8 cellular contexts compared by ENCODE assay signal in the genomic region with DNA sequence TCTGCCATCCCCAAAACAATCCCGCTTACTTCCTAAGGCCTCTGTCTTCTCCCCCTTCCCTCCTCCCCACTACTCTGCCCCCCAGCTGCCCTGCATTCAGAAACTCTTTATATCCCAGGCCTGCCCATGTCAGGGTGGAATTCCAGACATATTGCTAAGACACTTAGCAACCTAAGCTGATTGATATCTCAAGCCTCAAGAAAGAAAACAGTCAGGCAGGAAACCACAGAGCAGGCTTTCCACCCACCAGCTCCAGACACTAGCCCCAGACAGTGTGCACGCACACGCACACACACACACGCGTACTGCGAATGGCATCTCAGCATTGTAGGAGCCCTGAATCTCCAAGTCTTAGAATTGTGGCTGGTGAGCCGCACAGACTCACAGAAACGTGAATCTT. TPM values are rescaled to one million over a fixed set of nuclear protein-coding genes. Genes with fewer than 3 reads are reported as not detected.
DNase-seq lines count a peak whose midpoint lies in the region; ATAC-seq, FAIRE-seq and TF ChIP-seq lines count a peak whose summit lies in the region.

No MANE protein-coding gene starts in this region.

- POLR2A ChIA-PET in K562 (lab: Yijun Ruan, JAX): no interaction called here
- POLR2A ChIA-PET in naive thymus-derived CD4-positive, alpha-beta T cell (lab: Charles Lee): no interaction called here

- H3K79me2 ChIP-seq in K562 (ENCODE audit: control insufficient read depth, insufficient read depth, low read length): no peaks in the 10 kb centered on the region

- no TSS peak for BruUV-seq in K562 (replicated peaks; lab: Mats Ljungman, UMichigan)

- H4K20me1 ChIP-seq in BLaER1 (no peaks in the 10 kb centered on the region), K562 (replicated peaks; ENCODE audit: control insufficient read depth, insufficient read depth, low read length) (no peaks in the 10 kb centered on the region)

- peaks cover 0 to 19% (median 4%) of the 10 kb centered on the region in 5 donors for H3K27me3 Mint-ChIP-seq in naive thymus-derived CD4-positive, alpha-beta T cell
- peaks cover 0 to 5% (median 4%) of the 10 kb centered on the region in 3 donors for H3K27me3 Mint-ChIP-seq in CD14-positive monocyte (ENCODE audit: low read depth in 3 of 3)

- H3K36me3 Mint-ChIP-seq in naive thymus-derived CD4-positive, alpha-beta T cell: no peaks in the 10 kb centered on the region
- no peaks in the 10 kb centered on the region for H3K36me3 Mint-ChIP-seq in CD14-positive monocyte

- no peaks in the 10 kb centered on the region for H3K9me3 ChIP-seq in BLaER1
- H3K9me3 ChIP-seq in K562 (replicated peaks; ENCODE audit: control insufficient read depth, insufficient read depth, low read depth, low read length): no peaks in the 10 kb centered on the region
- H3K9me3 ChIP-seq in naive thymus-derived CD4-positive, alpha-beta T cell (ENCODE audit: control insufficient read depth in 2 of 3, low read length in 3 of 3): no peaks in the 10 kb centered on the region

- in situ Hi-C loops in K562 (cut with MboI): loop anchor here (10.0 kb wide), 1 partner anchor 345 kb away; no protein-coding TSS in a partner anchor

- DNase-seq in Kasumi-1 (lab: John Stamatoyannopoulos, UW) (peak; percentile 54 to 59), K562 (ENCODE audit: extremely low read depth in 1 of 4, low spot score in 3 of 4) (peak in 2 of 4 experiments; percentile 1 to 19), NCI-H748 treated with DMSO at 0.1 percent for 48 hours (lab: John Stamatoyannopoulos, UW) (no peak), NCI-H2196 treated with DMSO at 0.1 percent for 48 hours (lab: John Stamatoyannopoulos, UW; ENCODE audit: unreplicated experiment) (no peak), CD14-positive monocyte (ENCODE audit: low spot score) (no peak)
- DNase-seq in naive thymus-derived CD4-positive, alpha-beta T cell: peak in 3 of 9 donors; percentile 4 to 40 (median 19)

- H3K9me3 Mint-ChIP-seq in naive thymus-derived CD4-positive, alpha-beta T cell: peaks cover 0 to 2% (median 0%) of the 10 kb centered on the region in 11 donors
- peaks cover 0 to 4% (median 0%) of the 10 kb centered on the region in 7 donors for H3K9me3 Mint-ChIP-seq in CD14-positive monocyte

- H3K27ac Mint-ChIP-seq in naive thymus-derived CD4-positive, alpha-beta T cell: peak overlapping the region in 1 of 9 donors; percentile 60
- no peak overlapping the region for H3K27ac Mint-ChIP-seq in CD14-positive monocyte

- H3K27ac ChIP-seq in BLaER1 (no peak overlapping the region), K562 (ENCODE audit: extremely low read depth, low read depth, low read length) (no peak overlapping the region)
- H3K27ac ChIP-seq in naive thymus-derived CD4-positive, alpha-beta T cell (ENCODE audit: low read depth, low read length): no peak overlapping the region

- WGBS in K562 (ENCODE audit: insufficient coverage, low coverage, missing lambda C conversion rate): 40% methylated on average over 7 of the region's 8 CpGs

- H3K4me1 ChIP-seq in BLaER1: peaks cover 54% of the 10 kb centered on the region
- H3K4me1 ChIP-seq in K562 (replicated peaks in 1 of 2; ENCODE audit: control insufficient read depth in 2 of 2, insufficient read depth in 2 of 2, low read length in 2 of 2): peaks cover 4 to 17% of the 10 kb centered on the region in 2 experiments; a peak in 3 of 5 replicates
- peaks cover 0 to 12% of the 10 kb centered on the region in 2 donors for H3K4me1 ChIP-seq in naive thymus-derived CD4-positive, alpha-beta T cell (ENCODE audit: control insufficient read depth in 2 of 2, insufficient read depth in 2 of 2, low read length in 2 of 2)

- H3K9ac ChIP-seq in BLaER1 (no peak overlapping the region), K562 (ENCODE audit: insufficient read depth in 1 of 2, low read depth in 2 of 2, low read length in 2 of 2) (no peak overlapping the region)

- TF ChIP-seq RAD21 in K562 (CRISPR knock-in tag; conservative IDR thresholded peaks at IDR 0.05 in 1 of 2, IDR thresholded peaks at IDR 0.05 in 1 of 2): no peak

- no peak overlapping the region for H3K4me3 ChIP-seq in BLaER1
- H3K4me3 ChIP-seq in K562: no peak overlapping the region
- no peak overlapping the region for H3K4me3 ChIP-seq in naive thymus-derived CD4-positive, alpha-beta T cell (ENCODE audit: low read length)

- H3K27me3 ChIP-seq in BLaER1 (no peaks in the 10 kb centered on the region), K562 (ENCODE audit: control insufficient read depth in 2 of 2, insufficient read depth in 2 of 2, low read length in 2 of 2) (peaks cover 0 to 11% of the 10 kb centered on the region in 2 experiments; a peak in 4 of 5 replicates)
- no peaks in the 10 kb centered on the region for H3K27me3 ChIP-seq in naive thymus-derived CD4-positive, alpha-beta T cell (ENCODE audit: control insufficient read depth in 2 of 2, insufficient read depth in 2 of 2, low read length in 2 of 2)

- CTCF ChIA-PET in K562 (lab: Yijun Ruan, JAX; ENCODE audit: low intra/inter-chr PET ratio): interaction anchor here (0.6 kb wide), 1 partner anchor 42 kb away, joined by 3 read pairs; no protein-coding TSS in a partner anchor
- CTCF ChIA-PET in naive thymus-derived CD4-positive, alpha-beta T cell (lab: Charles Lee): no interaction called here

- H3K4me3 Mint-ChIP-seq in naive thymus-derived CD4-positive, alpha-beta T cell: peak overlapping the region in 2 of 10 donors; percentile 3 to 55
- H3K4me3 Mint-ChIP-seq in CD14-positive monocyte: no peak overlapping the region

- H3K4me2 ChIP-seq in BLaER1: peak overlapping the region; percentile 55
- no peak overlapping the region for H3K4me2 ChIP-seq in K562 (ENCODE audit: insufficient read depth, low read length)

- no peak for TF ChIP-seq EP300 in K562 (IDR thresholded peaks at IDR 0.05; ENCODE audit: low read length)

- no peaks in the 10 kb centered on the region for H3K36me3 ChIP-seq in BLaER1
- no peaks in the 10 kb centered on the region for H3K36me3 ChIP-seq in K562 (ENCODE audit: control insufficient read depth, insufficient read depth, low read length)
- no peaks in the 10 kb centered on the region for H3K36me3 ChIP-seq in naive thymus-derived CD4-positive, alpha-beta T cell (ENCODE audit: control insufficient read depth in 2 of 3, insufficient read depth in 3 of 3, low read length in 3 of 3)

- peak overlapping the region; percentile 56; the same call in 1 of the 2 replicates for H2AFZ ChIP-seq in K562 (ENCODE audit: low read depth, low read length)

- FAIRE-seq in K562 (lab: Jason Lieb, UNC): no peak

- ATAC-seq in K562 (no peak), HG03025 (IDR thresholded peaks at IDR 0.05; ENCODE audit: low FRiP score, unreplicated experiment) (no peak)
- ATAC-seq in naive thymus-derived CD4-positive, alpha-beta T cell: peak; percentile 29

- no peaks in the 10 kb centered on the region for H3K9me1 ChIP-seq in K562 (ENCODE audit: control insufficient read depth, insufficient read depth, low read length)

- H3K4me1 Mint-ChIP-seq in naive thymus-derived CD4-positive, alpha-beta T cell: peaks cover 0 to 19% (median 13%) of the 10 kb centered on the region in 7 donors
- peaks cover 18% of the 10 kb centered on the region for H3K4me1 Mint-ChIP-seq in CD14-positive monocyte

- no peak for TF ChIP-seq POLR2A in K562 (conservative IDR thresholded peaks at IDR 0.05)

- no peak for TF ChIP-seq CTCF in K562 (IDR thresholded peaks at IDR 0.05 in 2 of 3, conservative IDR thresholded peaks at IDR 0.05 in 1 of 3; ENCODE audit: insufficient read depth in 2 of 3, low read depth in 1 of 3, low read length in 3 of 3)
- TF ChIP-seq CTCF in CD14-positive monocyte (IDR thresholded peaks at IDR 0.05): no peak

- intact Hi-C loops in K562 (cut with micrococcal nuclease): loop anchor here (10.0 kb wide), 1 partner anchor 145 kb away; no protein-coding TSS in a partner anchor
- intact Hi-C loops in naive thymus-derived CD4-positive, alpha-beta T cell (cut with micrococcal nuclease): loop anchor here in 1 of 2 donors (10.0 kb wide), 1 partner anchor 695 kb away; a partner anchor contains a TSS
- intact Hi-C loops in CD14-positive monocyte (cut with micrococcal nuclease): loop anchor here in 1 of 2 donors (10.0 kb wide), 1 partner anchor 205 kb away; no protein-coding TSS in a partner anchor

RNA-seq across cellular contexts. Expression of a gene that starts 8.9 kb away (rescaled TPM):
- 1.4 and 6.9 TPM in 2 replicates for total RNA-seq in K562 (2011; cell fraction: chromatin; rRNA removed; ENCODE audit: low replicate concordance)
- total RNA-seq in K562 (2011; cell fraction: nucleolus; rRNA removed): 3.5 and 5.8 TPM in 2 replicates
- total RNA-seq in K562 (2011; cell fraction: nucleoplasm; rRNA removed): 3.7 and 5.6 TPM in 2 replicates
- 7.2 and 8.6 TPM in 2 replicates for total RNA-seq in K562 (2014; rRNA removed)
- 11.4 and 14.0 TPM in 2 replicates for total RNA-seq in K562 (2014; rRNA removed; fragmentation: Illumina TruSeq; extraction: Trizol)
- total RNA-seq in K562 (2015; rRNA removed; fragmentation: Illumina TruSeq; extraction: Trizol): 12.6 and 13.8 TPM in 2 replicates
- total RNA-seq in K562 (2021): 13.1 and 15.0 TPM in 2 replicates
- polyA plus RNA-seq in K562 (2011; rRNA removed): 3.2 and 4.4 TPM in 2 replicates
- 1.6 and 1.7 TPM in 2 replicates for polyA plus RNA-seq in K562 (2011; cell fraction: cytosol; rRNA removed)
- polyA plus RNA-seq in K562 (2011; cell fraction: nucleus; rRNA removed): 2.2 and 2.7 TPM in 2 replicates
- 12.2 and 15.3 TPM in 2 replicates for polyA plus RNA-seq in K562 (2012)
- polyA plus RNA-seq in K562 (2014; fragmentation: Illumina TruSeq; extraction: Trizol): 6.5 and 7.3 TPM in 2 replicates
- polyA plus RNA-seq in K562 (2014; fragmentation: Nextera tagmentation; extraction: Ambion mirVana): 1 to 10 TPM; 2.9 to 3.1 TPM
- 7.8 and 8.3 TPM in 2 replicates for polyA plus RNA-seq in K562 (2014; rRNA removed)
- 1.5 and 2.5 TPM in 2 replicates for polyA minus RNA-seq in K562 (2011; rRNA and poly(A)+ RNA removed)
- polyA minus RNA-seq in K562 (2011; cell fraction: cytosol; rRNA and poly(A)+ RNA removed): 1.4 and 1.9 TPM in 2 replicates
- 2.6 TPM in 2 replicates for polyA minus RNA-seq in K562 (2011; cell fraction: nucleus; rRNA and poly(A)+ RNA removed)
- 10 to 100 TPM in 1 of 5 experiments, 1 to 10 TPM in 4; 1.1 to 16.9 (median 2.5) TPM for total RNA-seq in naive thymus-derived CD4-positive, alpha-beta T cell
- under 1 TPM; 0.03 to 0.22 TPM for polyA plus RNA-seq in naive thymus-derived CD4-positive, alpha-beta T cell
- polyA plus RNA-seq in CD14-positive monocyte: 10 to 100 TPM; 47.1 to 49.7 TPM

RNA-seq across cellular contexts. Expression of a gene that starts 21.0 kb away (rescaled TPM):
- not detected in 2 replicates for total RNA-seq in K562 (2011; cell fraction: chromatin; rRNA removed; ENCODE audit: low replicate concordance)
- not detected in 2 replicates for total RNA-seq in K562 (2011; cell fraction: nucleolus; rRNA removed)
- total RNA-seq in K562 (2011; cell fraction: nucleoplasm; rRNA removed): not detected in 2 replicates
- total RNA-seq in K562 (2014; rRNA removed): 0.05 TPM in 1 of 2 replicates, not detected in the other
- total RNA-seq in K562 (2014; rRNA removed; fragmentation: Illumina TruSeq; extraction: Trizol): not detected in 2 replicates
- not detected in 2 replicates for total RNA-seq in K562 (2015; rRNA removed; fragmentation: Illumina TruSeq; extraction: Trizol)
- 0.53 and 1.4 TPM in 2 replicates for total RNA-seq in K562 (2021)
- not detected in 2 replicates for polyA plus RNA-seq in K562 (2011; rRNA removed)
- 0.09 and 0.15 TPM in 2 replicates for polyA plus RNA-seq in K562 (2011; cell fraction: cytosol; rRNA removed)
- polyA plus RNA-seq in K562 (2011; cell fraction: nucleus; rRNA removed): not detected in 2 replicates
- polyA plus RNA-seq in K562 (2012): 0.15 TPM in 1 of 2 replicates, not detected in the other
- not detected in 2 replicates for polyA plus RNA-seq in K562 (2014; fragmentation: Illumina TruSeq; extraction: Trizol)
- polyA plus RNA-seq in K562 (2014; fragmentation: Nextera tagmentation; extraction: Ambion mirVana): not detected
- polyA plus RNA-seq in K562 (2014; rRNA removed): not detected in 2 replicates
- not detected in 2 replicates for polyA minus RNA-seq in K562 (2011; rRNA and poly(A)+ RNA removed)
- polyA minus RNA-seq in K562 (2011; cell fraction: cytosol; rRNA and poly(A)+ RNA removed): not detected in 2 replicates
- polyA minus RNA-seq in K562 (2011; cell fraction: nucleus; rRNA and poly(A)+ RNA removed): not detected in 2 replicates
- total RNA-seq in naive thymus-derived CD4-positive, alpha-beta T cell: under 1 TPM in 4 of 5 experiments, not detected in 1; 0.51 to 0.59 (median 0.58) TPM
- polyA plus RNA-seq in naive thymus-derived CD4-positive, alpha-beta T cell: not detected
- not detected for polyA plus RNA-seq in CD14-positive monocyte

Comparison
In these comparisons a context has a peak if more than half of its experiments do, and no peak if none do; other contexts are left out.
1. DNase-seq: peak in Kasumi-1 (2 of 2); none in NCI-H748 treated with DMSO at 0.1 percent for 48 hours (single experiment), NCI-H2196 treated with DMSO at 0.1 percent for 48 hours (single experiment) and CD14-positive monocyte (single experiment).